Comparison of ENCODE assay signal across 13 cellular contexts in the genomic region with DNA sequence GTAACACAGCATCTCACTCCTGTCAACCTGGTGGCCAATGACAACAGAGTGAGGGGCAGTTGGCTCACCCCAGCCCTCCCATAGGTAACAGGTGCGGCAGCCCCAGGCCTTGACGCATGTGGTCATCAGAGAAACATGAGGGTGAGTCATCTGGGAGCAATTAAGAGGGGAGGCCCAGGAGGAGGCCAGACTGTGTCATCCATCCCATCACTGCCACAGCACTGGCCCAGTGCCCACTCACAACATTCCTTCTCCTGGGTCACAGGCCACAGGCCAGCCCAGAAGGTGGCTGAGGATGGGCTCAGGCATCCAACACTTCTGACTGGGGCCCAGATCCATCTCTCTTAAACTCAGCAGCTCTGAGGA. TPM values are rescaled to one million over a fixed set of nuclear protein-coding genes. Genes with fewer than 3 reads are reported as not detected.
A peak's percentile ranks its signal among the peaks of the same experiment; 100 is the strongest.
DNase-seq lines count a peak whose midpoint lies in the region; FAIRE-seq and TF ChIP-seq lines count a peak whose summit lies in the region.
"Had no signal": no experiment of that assay in that cellular context is flagged by ENCODE, and none has a peak within 500 bp of the region (broad histone marks: within the 10 kb centered on the region; RNA-seq: fewer than 3 reads in every experiment).

No MANE protein-coding gene starts in this region.

- DNase-seq in DMS53 treated with DMSO at 0.1 percent for 48 hours (lab: John Stamatoyannopoulos, UW; ENCODE audit: unreplicated experiment) (peak; percentile 21), MG63 (peak; percentile 85), cardiac fibroblast (ENCODE audit: low read depth in 2 of 2) (peak; percentile 48 to 79), myocyte (ENCODE audit: low read depth) (peak; percentile 94), GM12892 (ENCODE audit: insufficient read length) (no peak), NCI-H748 (lab: John Stamatoyannopoulos, UW; ENCODE audit: unreplicated experiment) (no peak), T-helper 9 cell (no peak), KBM-7 (no peak)
- DNase-seq: NCI-H2081, T-helper 1 cell, thyroid gland had no signal

- no peak for TF ChIP-seq POLR2A in GM12892 (IDR thresholded peaks at IDR 0.05; ENCODE audit: low read depth, low read length)

- no peak for TF ChIP-seq CTCF in cardiac fibroblast (IDR thresholded peaks at IDR 0.05; ENCODE audit: low read depth, low read length)

- H3K4me3 ChIP-seq in MG63 (no peak overlapping the region), cardiac fibroblast (replicated peaks in 1 of 2; ENCODE audit: low read depth in 2 of 2, low read length in 2 of 2) (no peak overlapping the region)
- H3K4me3 ChIP-seq: neural progenitor cell, thyroid gland had no signal

- H3K36me3 ChIP-seq in MG63: no peaks in the 10 kb centered on the region
- H3K36me3 ChIP-seq: neural progenitor cell, thyroid gland had no signal

- in situ Hi-C loops in KBM-7 (cut with MboI; ENCODE audit: low pct_unique_long_range_greater_than_20kb, low sequenced_read_pairs): loop anchor here (25.0 kb wide), 2 partner anchors 232 to 482 kb away; no protein-coding TSS in a partner anchor

- FAIRE-seq in GM12892 (lab: Jason Lieb, UNC): no peak
- FAIRE-seq: D721Med had no signal

- H3K9me3 ChIP-seq in MG63: peaks cover under 1% of the 10 kb centered on the region; the same call in 1 of the 2 replicates
- H3K9me3 ChIP-seq: thyroid gland had no signal

- H3K27me3 ChIP-seq in MG63: no peaks in the 10 kb centered on the region
- H3K27me3 ChIP-seq: neural progenitor cell, thyroid gland had no signal

RNA-seq across cellular contexts. Expression of gene TEX35, which starts 17.1 kb away (rescaled TPM):
- total RNA-seq in MG63 (2014; rRNA removed; shearing (Covaris generic); ENCODE audit: low replicate concordance): not detected in 2 replicates
- total RNA-seq in myocyte: not detected in 2 replicates
- not detected for polyA plus RNA-seq in myocyte (2012)
- not detected for polyA plus RNA-seq in GM12892 (2012; ENCODE audit: missing spikeins)
- total RNA-seq: thyroid gland had no signal

RNA-seq across cellular contexts. Expression of gene CLEC20A, which starts 33.3 kb away (rescaled TPM):
- total RNA-seq in MG63 (2014; rRNA removed; shearing (Covaris generic); ENCODE audit: low replicate concordance): not detected in 2 replicates
- not detected in 2 replicates for total RNA-seq in myocyte
- polyA plus RNA-seq in myocyte (2012): not detected
- polyA plus RNA-seq in GM12892 (2012; ENCODE audit: missing spikeins): not detected
- total RNA-seq: thyroid gland had no signal

Comparison
In these comparisons a context has a peak if more than half of its experiments do, and no peak if none do; other contexts are left out.
1. DNase-seq: peak in DMS53 treated with DMSO at 0.1 percent for 48 hours (single experiment), MG63 (single experiment), cardiac fibroblast (2 of 2) and myocyte (single experiment); none in GM12892 (single experiment), NCI-H748 (single experiment), T-helper 9 cell (single experiment) and KBM-7 (single experiment).